Comparison of ENCODE assay signal across 13 cellular contexts in the genomic region with DNA sequence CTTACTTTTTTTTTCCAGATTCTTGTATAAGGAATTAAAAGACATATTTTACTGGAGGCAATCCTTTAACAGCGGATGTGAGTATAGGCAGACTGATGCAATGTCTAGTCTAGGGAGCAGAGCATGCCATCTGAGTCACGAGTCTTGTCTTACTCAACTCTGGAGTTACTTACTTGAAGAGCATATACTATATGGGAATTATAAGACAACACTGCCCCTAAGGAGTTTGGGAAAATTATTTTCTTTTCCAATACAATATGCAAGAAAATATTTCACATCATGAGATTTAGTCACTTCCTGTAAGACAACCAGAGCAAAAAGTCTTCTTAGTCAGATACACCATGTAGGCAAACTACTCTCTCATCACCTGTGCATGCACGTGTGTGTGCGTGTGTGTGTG.
DNase-seq lines count a peak whose midpoint lies in the region; ATAC-seq and TF ChIP-seq lines count a peak whose summit lies in the region.
"Had no signal": no experiment of that assay in that cellular context is flagged by ENCODE, and none has a peak within 500 bp of the region (broad histone marks: within the 10 kb centered on the region; RNA-seq: fewer than 3 reads in every experiment).

No MANE protein-coding gene starts in this region.

- in situ Hi-C loops in G401 (cut with HindIII; ENCODE audit: low sequenced_read_pairs), result no loop called here

- POLR2A ChIA-PET in AG04450 (lab: Yijun Ruan, JAX), result no interaction called here

- no peak overlapping the region for H3K27ac ChIP-seq in AG04450 (ENCODE audit: low read depth, low read length)
- H3K27ac ChIP-seq: left ventricle myocardium inferior had no signal

- no peak overlapping the region for H3K4me3 ChIP-seq in AG04450 (ENCODE audit: low read depth, low read length)
- H3K4me3 ChIP-seq: left ventricle myocardium inferior had no signal

- CTCF ChIA-PET in AG04450 (lab: Charles Lee), result no interaction called here

- ATAC-seq in GM21717 (IDR thresholded peaks at IDR 0.05; ENCODE audit: unreplicated experiment) (no peak), HG03432 (IDR thresholded peaks at IDR 0.05; ENCODE audit: unreplicated experiment) (no peak)

- H3K9me3 ChIP-seq in AG04450 (ENCODE audit: control insufficient read depth, insufficient read depth, low read length), result no peaks in the 10 kb centered on the region
- H3K9me3 ChIP-seq: left ventricle myocardium inferior had no signal

- DNase-seq in AG04450 (ENCODE audit: low read depth, low spot score) (peak; percentile 48), HT1080 (ENCODE audit: low read depth) (peak; percentile 89), amniotic epithelial cell (ENCODE audit: low read depth) (peak; percentile 91), foreskin melanocyte (peak; percentile 60), AML-193 (lab: John Stamatoyannopoulos, UW) (no peak), G401 (ENCODE audit: low spot score) (no peak)
- DNase-seq: activated CD4-positive, alpha-beta T cell treated with anti-CD3 and anti-CD28 coated beads for 4 hours; left ventricle myocardium inferior; NCI-H1048; NCI-H526 treated with DMSO at 0.1 percent for 48 hours; small intestine had no signal

- no peaks in the 10 kb centered on the region for H3K27me3 ChIP-seq in AG04450 (ENCODE audit: control insufficient read depth, insufficient read depth, low read length)

- TF ChIP-seq CTCF in AG04450 (IDR thresholded peaks at IDR 0.05; ENCODE audit: low read depth, low read length), result 0 out of 2 replicates have a peak, but pooled peaks have one; percentile 11

Comparison
In these comparisons a context has a peak if more than half of its experiments do, and no peak if none do; other contexts are left out.
1. DNase-seq: peak in AG04450 (single experiment), HT1080 (single experiment), amniotic epithelial cell (single experiment) and foreskin melanocyte (single experiment); none in AML-193 (0 of 2) and G401 (single experiment).